In the genomic region with DNA sequence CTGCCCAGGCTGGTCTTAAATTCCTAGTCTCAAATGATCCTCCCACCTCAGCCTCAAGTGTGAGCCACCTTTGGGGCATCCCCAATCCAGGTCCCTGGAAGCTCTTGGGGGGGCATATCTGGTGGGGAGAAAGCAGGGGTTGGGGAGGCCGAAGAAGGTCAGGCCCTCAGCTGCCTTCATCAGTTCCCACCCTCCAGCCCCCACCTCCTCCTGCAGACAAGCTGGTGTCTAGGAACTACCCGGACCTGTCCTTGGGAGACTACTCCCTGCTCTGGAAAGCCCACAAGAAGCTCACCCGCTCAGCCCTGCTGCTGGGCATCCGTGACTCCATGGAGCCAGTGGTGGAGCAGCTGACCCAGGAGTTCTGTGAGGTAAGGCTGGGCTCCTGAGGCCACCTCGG, we compare ENCODE assay signal across 4 cellular contexts. TPM values are rescaled to one million over a fixed set of nuclear protein-coding genes. Genes with fewer than 3 reads are reported as not detected.
"Had no signal": no experiment of that assay in that cellular context is flagged by ENCODE, and none has a peak within 500 bp of the region (broad histone marks: within the 10 kb centered on the region; RNA-seq: fewer than 3 reads in every experiment).

No MANE protein-coding gene starts in this region.

RNA-seq across cellular contexts. Expression of a gene that starts 0.7 kb away (rescaled TPM):
- total RNA-seq: GM23338, H9, HT-29 had no signal
- polyA plus RNA-seq: IgD-negative memory B cell had no signal

RNA-seq across cellular contexts. Expression of a gene that starts 24.3 kb away (rescaled TPM):
- total RNA-seq: GM23338 had no signal
- polyA plus RNA-seq: IgD-negative memory B cell had no signal
